20 cellular contexts compared by ENCODE assay signal in genomic region chr4:129603241-129603931, GRCh38.
"Had no signal": no experiment of that assay in that cellular context is flagged by ENCODE, and none has a peak within 500 bp of the region (broad histone marks: within the 10 kb centered on the region; RNA-seq: fewer than 3 reads in every experiment).

No MANE protein-coding gene starts in this region.

- ATAC-seq: effector memory CD8-positive, alpha-beta T cell; esophagus mucosa; naive thymus-derived CD4-positive, alpha-beta T cell; sciatic nerve; stimulated activated effector memory CD8-positive, alpha-beta T cell treated with anti-CD3 and anti-CD28 coated beads, Interleukin-12 subunit alpha, Interleukin-12 subunit beta, amount 100 ng/mL, for 72 hours had no signal

- DNase-seq: activated CD4-positive, alpha-beta memory T cell treated with anti-CD3 and anti-CD28 coated beads for 36 hours; activated CD4-positive, alpha-beta T cell treated with anti-CD3 and anti-CD28 coated beads for 48 hours; activated effector memory CD4-positive, alpha-beta T cell treated with Interleukin-2 at 50 U/mL for 16 hours; activated naive CD4-positive, alpha-beta T cell treated with anti-CD3 and anti-CD28 coated beads, Interleukin-2, amount 10 ng/mL, durations not matched to agents 7 days and 5 days; activated T-cell treated with anti-CD3 and anti-CD28 coated beads, Interleukin-2, amount 50 U/mL, for 48 hours; amygdala; colonic mucosa; dorsolateral prefrontal cortex; effector memory CD8-positive, alpha-beta T cell; foreskin melanocyte; kidney; lower lobe of right lung; naive thymus-derived CD4-positive, alpha-beta T cell; occipital lobe; small intestine; stimulated activated CD4-positive, alpha-beta T cell treated with anti-CD3 and anti-CD28 coated beads, Interleukin-2, amount 100 ng/mL, for 24 hours; stomach had no signal
